8 cellular contexts compared by ENCODE assay signal in genomic region chr12:56590237-56590830, GRCh38. TPM values are rescaled to one million over a fixed set of nuclear protein-coding genes. Genes with fewer than 3 reads are reported as not detected.
DNase-seq lines count a peak whose midpoint lies in the region; ATAC-seq and TF ChIP-seq lines count a peak whose summit lies in the region.

No MANE protein-coding gene starts in this region.

- H3K4me3 ChIP-seq in breast epithelium (no peak overlapping the region), Loucy (ENCODE audit: low read length, poor library complexity, severe bottlenecking) (no peak overlapping the region)

- H3K27me3 Mint-ChIP-seq in MCF 10A (ENCODE audit: insufficient read depth, unreplicated experiment), result no peaks in the 10 kb centered on the region
- H3K27me3 Mint-ChIP-seq in natural killer cell treated with Interleukin-12 subunit alpha and Interleukin-12 subunit beta and Interleukin-15 and Interleukin-18, amount 100 ng/mL, for 72 hours, result no peaks in the 10 kb centered on the region

- peak; percentile 59 for DNase-seq in MCF 10A (ENCODE audit: unreplicated experiment)
- DNase-seq in breast epithelium (ENCODE audit: low spot score in 2 of 2), result no peak
- DNase-seq in amniotic epithelial cell (ENCODE audit: low read depth), result peak; percentile 31
- no peak for DNase-seq in natural killer cell treated with Interleukin-12 subunit alpha and Interleukin-12 subunit beta and Interleukin-15 and Interleukin-18, amount 100 ng/mL, for 72 hours (ENCODE audit: low spot score)
- no peak for DNase-seq in inferior parietal cortex (ENCODE audit: extremely low spot score)

- no peak overlapping the region for H2AFZ ChIP-seq in Loucy (ENCODE audit: low read length)

- no peak overlapping the region for H3K4me3 Mint-ChIP-seq in MCF 10A (ENCODE audit: unreplicated experiment)
- H3K4me3 Mint-ChIP-seq in natural killer cell treated with Interleukin-12 subunit alpha and Interleukin-12 subunit beta and Interleukin-15 and Interleukin-18, amount 100 ng/mL, for 72 hours, result no peak overlapping the region

- intact Hi-C loops in MCF 10A (cut with micrococcal nuclease) (no loop called here), breast epithelium (cut with DNase I; ENCODE audit: low total_unique reads) (no loop called here)

- H3K36me3 Mint-ChIP-seq in MCF 10A (ENCODE audit: insufficient read depth, unreplicated experiment), result peaks cover 68% of the 10 kb centered on the region
- H3K36me3 Mint-ChIP-seq in natural killer cell treated with Interleukin-12 subunit alpha and Interleukin-12 subunit beta and Interleukin-15 and Interleukin-18, amount 100 ng/mL, for 72 hours, result no peaks in the 10 kb centered on the region

- H3K9ac ChIP-seq in Loucy (ENCODE audit: low read depth, low read length, poor library complexity, severe bottlenecking), result no peak overlapping the region

- H3K9me3 ChIP-seq in breast epithelium (no peaks in the 10 kb centered on the region), Loucy (ENCODE audit: insufficient read depth, low read depth, low read length) (no peaks in the 10 kb centered on the region)

- no peaks in the 10 kb centered on the region for H3F3A ChIP-seq in Loucy (ENCODE audit: low read depth)

- H3K4me2 ChIP-seq in Loucy (ENCODE audit: low read depth, low read length, poor library complexity, severe bottlenecking), result no peak overlapping the region

- H3K4me1 Mint-ChIP-seq in MCF 10A (ENCODE audit: insufficient read depth, unreplicated experiment), result peaks cover 10% of the 10 kb centered on the region
- H3K4me1 Mint-ChIP-seq in natural killer cell treated with Interleukin-12 subunit alpha and Interleukin-12 subunit beta and Interleukin-15 and Interleukin-18, amount 100 ng/mL, for 72 hours (ENCODE audit: low read depth in 2 of 2), result peaks cover 0 to 9% of the 10 kb centered on the region in 2 donors

- no peak for TF ChIP-seq POLR2A in breast epithelium (IDR thresholded peaks at IDR 0.05)

- H4K20me1 ChIP-seq in Loucy (ENCODE audit: insufficient read depth, low read length, poor library complexity, severe bottlenecking), result no peaks in the 10 kb centered on the region

- no peaks in the 10 kb centered on the region for H3K9me2 ChIP-seq in Loucy (replicated peaks; ENCODE audit: low read depth, low read length)

- H3K27ac ChIP-seq in breast epithelium, result no peak overlapping the region

- H3K27ac Mint-ChIP-seq in MCF 10A (ENCODE audit: low read depth, unreplicated experiment), result no peak overlapping the region
- no peak overlapping the region for H3K27ac Mint-ChIP-seq in natural killer cell treated with Interleukin-12 subunit alpha and Interleukin-12 subunit beta and Interleukin-15 and Interleukin-18, amount 100 ng/mL, for 72 hours

- H3K4me1 ChIP-seq in breast epithelium (no peaks in the 10 kb centered on the region), Loucy (ENCODE audit: insufficient read depth, low read length, poor library complexity, severe bottlenecking) (no peaks in the 10 kb centered on the region)

- CTCF ChIA-PET in MCF 10A (lab: Yijun Ruan, JAX), result interaction anchor here (0.6 to 9.4 kb wide), 23 partner anchors 10 to 161 kb away, joined by 3 to 90 read pairs (median 4); no protein-coding TSS in a partner anchor

- no peaks in the 10 kb centered on the region for H3K9me3 Mint-ChIP-seq in MCF 10A (ENCODE audit: unreplicated experiment)
- H3K9me3 Mint-ChIP-seq in natural killer cell treated with Interleukin-12 subunit alpha and Interleukin-12 subunit beta and Interleukin-15 and Interleukin-18, amount 100 ng/mL, for 72 hours, result no peaks in the 10 kb centered on the region

- TF ChIP-seq CTCF in MCF 10A (IDR thresholded peaks at IDR 0.05; ENCODE audit: unreplicated experiment) (peak; percentile 33), breast epithelium (IDR thresholded peaks at IDR 0.05) (no peak), Loucy (conservative IDR thresholded peaks at IDR 0.05; ENCODE audit: low read length) (peak; percentile 90)

- no peaks in the 10 kb centered on the region for H3K27me3 ChIP-seq in breast epithelium
- no peaks in the 10 kb centered on the region for H3K27me3 ChIP-seq in Loucy (ENCODE audit: insufficient read depth, low read length, poor library complexity, severe bottlenecking)

- POLR2A ChIA-PET in MCF 10A (lab: Yijun Ruan, JAX), result interaction anchor here (0.9 to 2.4 kb wide), 6 partner anchors 10 to 46 kb away, joined by 3 to 9 read pairs (median 4); no protein-coding TSS in a partner anchor

- H3K79me2 ChIP-seq in Loucy (ENCODE audit: insufficient read depth, low read length), result no peaks in the 10 kb centered on the region

- BruUV-seq in MCF 10A (replicated peaks; lab: Mats Ljungman, UMichigan), result no TSS peak

- peak; percentile 56 to 59 for ATAC-seq in natural killer cell treated with Interleukin-12 subunit alpha and Interleukin-12 subunit beta and Interleukin-15 and Interleukin-18, amount 100 ng/mL, for 72 hours
- ATAC-seq in GM18873 (IDR thresholded peaks at IDR 0.05; ENCODE audit: low FRiP score, unreplicated experiment), result no peak
- no peak for ATAC-seq in GM19467 (IDR thresholded peaks at IDR 0.05; ENCODE audit: unreplicated experiment)

- H3K36me3 ChIP-seq in breast epithelium (peaks cover 7% of the 10 kb centered on the region), Loucy (ENCODE audit: insufficient read depth, low read length) (peaks cover 6% of the 10 kb centered on the region; the same call in 1 of the 2 replicates)

RNA-seq across cellular contexts. Expression of gene BAZ2A, which starts 39.8 kb away (rescaled TPM):
- total RNA-seq in MCF 10A (2022) (87.3 and 101 TPM in 2 replicates), breast epithelium (100 to 1,000 TPM in 1 of 3 donors, 10 to 100 TPM in 2; 80.2 to 104 (median 81.0) TPM)
- total RNA-seq in natural killer cell treated with Interleukin-12 subunit alpha and Interleukin-12 subunit beta and Interleukin-15 and Interleukin-18, amount 100 ng/mL, for 72 hours, result 100 to 1,000 TPM; 140 to 153 TPM

RNA-seq across cellular contexts. Expression of gene ATP5F1B, which starts 55.5 kb away (rescaled TPM):
- total RNA-seq in MCF 10A (2022) (719 and 909 TPM in 2 replicates), breast epithelium (100 to 1,000 TPM; 310 to 369 (median 328) TPM)
- 100 to 1,000 TPM; 663 to 739 TPM for total RNA-seq in natural killer cell treated with Interleukin-12 subunit alpha and Interleukin-12 subunit beta and Interleukin-15 and Interleukin-18, amount 100 ng/mL, for 72 hours

Comparison
In these comparisons a context has a peak if more than half of its experiments do, and no peak if none do; other contexts are left out.
1. DNase-seq: peak in MCF 10A (single experiment) and amniotic epithelial cell (single experiment); none in breast epithelium (0 of 2), natural killer cell treated with Interleukin-12 subunit alpha and Interleukin-12 subunit beta and Interleukin-15 and Interleukin-18, amount 100 ng/mL, for 72 hours (single experiment) and inferior parietal cortex (single experiment).
2. CTCF ChIP-seq: peak in MCF 10A (single experiment) and Loucy (single experiment); none in breast epithelium (0 of 3).
3. ATAC-seq: peak in natural killer cell treated with Interleukin-12 subunit alpha and Interleukin-12 subunit beta and Interleukin-15 and Interleukin-18, amount 100 ng/mL, for 72 hours (2 of 2); none in GM18873 (single experiment) and GM19467 (single experiment).